In the genomic region with DNA sequence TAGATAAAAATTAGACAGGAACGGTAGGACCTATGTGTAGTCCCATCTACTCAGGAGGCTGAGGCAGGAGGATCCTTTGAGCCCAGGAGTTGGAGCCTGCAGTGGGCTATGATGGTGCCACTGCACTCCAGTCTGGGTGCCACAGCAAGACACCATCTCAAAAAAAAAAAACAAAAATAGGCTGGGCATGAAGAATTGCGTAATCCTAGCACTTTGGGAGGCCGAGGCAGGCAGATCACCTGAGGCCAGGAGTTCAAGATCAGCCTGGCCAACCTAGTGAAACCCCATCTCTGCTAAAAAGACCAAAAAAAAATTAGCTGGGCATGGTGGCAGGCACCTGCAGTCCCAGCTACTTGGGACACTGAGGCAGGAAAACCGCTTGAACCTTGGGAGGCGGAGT, we compare ENCODE assay signal across 7 cellular contexts.
A peak's percentile ranks its signal among the peaks of the same experiment; 100 is the strongest.
DNase-seq lines count a peak whose midpoint lies in the region; ATAC-seq, FAIRE-seq and TF ChIP-seq lines count a peak whose summit lies in the region.
"Not testable (repeated sequence)": the region's sequence is repeated elsewhere in the genome, so short reads cannot be mapped to it uniquely, and the experiment has no call there.

No MANE protein-coding gene starts in this region.

- not testable (repeated sequence) for TF ChIP-seq RAD21 in IMR-90 (IDR thresholded peaks at IDR 0.05; ENCODE audit: low read length); K562 (CRISPR knock-in tag; conservative IDR thresholded peaks at IDR 0.05 in 1 of 2, IDR thresholded peaks at IDR 0.05 in 1 of 2)

- H4K91ac ChIP-seq in IMR-90 (ENCODE audit: insufficient read depth, low read depth, low read length): not testable (repeated sequence)

- H2AK5ac ChIP-seq in IMR-90 (ENCODE audit: low read depth, low read length): not testable (repeated sequence)

- FAIRE-seq in K562 (lab: Jason Lieb, UNC): not testable (repeated sequence)

- 90% methylated on average over 2 of the region's 5 CpGs; no CpG with 5 or more reads in 1 of the 2 experiments for WGBS in IMR-90 (ENCODE audit: extremely low coverage in 2 of 2, insufficient read length in 1 of 2), 2 experiments
- WGBS in K562 (ENCODE audit: insufficient coverage, low coverage, missing lambda C conversion rate): 69% methylated on average over 5 of the region's 5 CpGs
- 83% methylated on average over 5 of the region's 5 CpGs for WGBS in mammary epithelial cell (ENCODE audit: low coverage, missing lambda C conversion rate)

- not testable (repeated sequence) for H3K14ac ChIP-seq in IMR-90 (replicated peaks; ENCODE audit: low read depth, low read length)

- H3K9me3 ChIP-seq in IMR-90 (ENCODE audit: control insufficient read depth, insufficient read depth, low read length); RWPE2 (ENCODE audit: severe bottlenecking); K562 (replicated peaks; ENCODE audit: control insufficient read depth, insufficient read depth, low read depth, low read length); mammary epithelial cell (replicated peaks; ENCODE audit: insufficient read depth, low read length); right atrium auricular region; gastrocnemius medialis: not testable (repeated sequence)

- H2AFZ ChIP-seq in IMR-90 (replicated peaks; ENCODE audit: low read length, poor library complexity); K562 (ENCODE audit: low read depth, low read length); mammary epithelial cell (ENCODE audit: low read depth, low read length): not testable (repeated sequence)

- not testable (repeated sequence) for H3K9me1 ChIP-seq in IMR-90 (ENCODE audit: insufficient read depth, low read length); K562 (ENCODE audit: control insufficient read depth, insufficient read depth, low read length)

- H2BK20ac ChIP-seq in IMR-90 (ENCODE audit: low read depth, low read length): not testable (repeated sequence)

- not testable (repeated sequence) for H2BK120ac ChIP-seq in IMR-90 (ENCODE audit: low read depth, low read length)

- H4K20me1 ChIP-seq in IMR-90 (ENCODE audit: insufficient read depth, low read length); K562 (replicated peaks; ENCODE audit: control insufficient read depth, insufficient read depth, low read length); mammary epithelial cell (ENCODE audit: insufficient read depth, low read length): not testable (repeated sequence)

- not testable (repeated sequence) for H2AK9ac ChIP-seq in IMR-90 (replicated peaks; ENCODE audit: low read depth, low read length, poor library complexity)

- POLR2A ChIA-PET in IMR-90 (lab: Charles Lee; ENCODE audit: unreplicated experiment); K562 (lab: Yijun Ruan, JAX): not testable (repeated sequence)

- not testable (repeated sequence) for H2BK5ac ChIP-seq in IMR-90 (ENCODE audit: low read depth, low read length, poor library complexity, severe bottlenecking)

- DNase-seq in IMR-90; RWPE2 (ENCODE audit: low spot score); K562 (ENCODE audit: extremely low read depth in 1 of 4, low spot score in 3 of 4); mammary epithelial cell; epithelial cell of prostate (ENCODE audit: low read depth, low spot score); right atrium auricular region (ENCODE audit: low spot score); gastrocnemius medialis: not testable (repeated sequence)

- not testable (repeated sequence) for TF ChIP-seq EP300 in K562 (IDR thresholded peaks at IDR 0.05; ENCODE audit: low read length)

- not testable (repeated sequence) for H3K27me3 ChIP-seq in IMR-90 (ENCODE audit: control insufficient read depth, insufficient read depth, low read length); RWPE2 (ENCODE audit: insufficient read depth, poor library complexity, severe bottlenecking); K562 (ENCODE audit: control insufficient read depth in 2 of 2, insufficient read depth in 2 of 2, low read length in 2 of 2); mammary epithelial cell (ENCODE audit: insufficient read depth, low read length); right atrium auricular region; gastrocnemius medialis

- H3K23ac ChIP-seq in IMR-90 (ENCODE audit: low read depth, low read length): not testable (repeated sequence)

- H3K4ac ChIP-seq in IMR-90 (ENCODE audit: low read depth, low read length): not testable (repeated sequence)

- not testable (repeated sequence) for H4K5ac ChIP-seq in IMR-90 (ENCODE audit: low read depth, low read length)

- not testable (repeated sequence) for H2BK15ac ChIP-seq in IMR-90 (ENCODE audit: low read depth, low read length)

- not testable (repeated sequence) for ATAC-seq in IMR-90 (ENCODE audit: low read depth); RWPE2 (ENCODE audit: low read depth); K562; gastrocnemius medialis

- H3K36me3 ChIP-seq in IMR-90 (ENCODE audit: control insufficient read depth, insufficient read depth, low read length) (peaks cover 50% of the 10 kb centered on the region), RWPE2 (ENCODE audit: low read depth) (peaks cover 44% of the 10 kb centered on the region), K562 (ENCODE audit: control insufficient read depth, insufficient read depth, low read length) (peaks cover 32% of the 10 kb centered on the region; the same call in 2 of the 3 replicates), right atrium auricular region (peaks cover 45% of the 10 kb centered on the region), gastrocnemius medialis (peaks cover 0 to 63% of the 10 kb centered on the region in 2 donors)
- H3K36me3 ChIP-seq in mammary epithelial cell (ENCODE audit: insufficient read depth, low read length): not testable (repeated sequence)

- not testable (repeated sequence) for H3K18ac ChIP-seq in IMR-90 (ENCODE audit: low read depth, low read length)

- H3K4me3 ChIP-seq in IMR-90 (ENCODE audit: insufficient read depth, low read depth, low read length); RWPE2 (ENCODE audit: severe bottlenecking); K562; mammary epithelial cell (replicated peaks in 1 of 3; ENCODE audit: insufficient read depth in 1 of 3, low read depth in 2 of 3, low read length in 3 of 3); right atrium auricular region; gastrocnemius medialis: not testable (repeated sequence)

- not testable (repeated sequence) for H3K56ac ChIP-seq in IMR-90 (ENCODE audit: extremely low read depth, insufficient read depth, low read length)

- CTCF ChIA-PET in IMR-90 (lab: Yijun Ruan, JAX); K562 (lab: Yijun Ruan, JAX; ENCODE audit: low intra/inter-chr PET ratio): not testable (repeated sequence)
- CTCF ChIA-PET in mammary epithelial cell (lab: Charles Lee; ENCODE audit: low non-redundant PET): interaction anchor here (0.6 kb wide), 1 partner anchor 474 kb away, joined by 7 read pairs; no protein-coding TSS in a partner anchor

- not testable (repeated sequence) for H3K79me2 ChIP-seq in K562 (ENCODE audit: control insufficient read depth, insufficient read depth, low read length); mammary epithelial cell (ENCODE audit: insufficient read depth, low read length)

- not testable (repeated sequence) for H3K27ac ChIP-seq in IMR-90 (ENCODE audit: insufficient read depth, low read length); K562 (ENCODE audit: extremely low read depth, low read depth, low read length); mammary epithelial cell (ENCODE audit: insufficient read depth, low read depth, low read length)
- peak overlapping the region; percentile 14 for H3K27ac ChIP-seq in RWPE2 (ENCODE audit: poor library complexity, severe bottlenecking)
- peak overlapping the region; percentile 46 for H3K27ac ChIP-seq in epithelial cell of prostate
- H3K27ac ChIP-seq in right atrium auricular region: peak overlapping the region; percentile 53 to 55
- peak overlapping the region; percentile 26 to 70 (median 53) for H3K27ac ChIP-seq in gastrocnemius medialis

- TF ChIP-seq CTCF in IMR-90 (conservative IDR thresholded peaks at IDR 0.05; ENCODE audit: low read depth, low read length); RWPE2 (IDR thresholded peaks at IDR 0.05; ENCODE audit: poor library complexity, severe bottlenecking); K562 (IDR thresholded peaks at IDR 0.05 in 2 of 3, conservative IDR thresholded peaks at IDR 0.05 in 1 of 3; ENCODE audit: insufficient read depth in 2 of 3, low read depth in 1 of 3, low read length in 3 of 3); mammary epithelial cell (conservative IDR thresholded peaks at IDR 0.05 in 1 of 2, IDR thresholded peaks at IDR 0.05 in 1 of 2; ENCODE audit: extremely low read depth in 1 of 2, insufficient read depth in 1 of 2, low read depth in 1 of 2, low read length in 2 of 2); right atrium auricular region (IDR thresholded peaks at IDR 0.05); gastrocnemius medialis (IDR thresholded peaks at IDR 0.05 in 4 of 5, conservative IDR thresholded peaks at IDR 0.05 in 1 of 5): not testable (repeated sequence)

- not testable (repeated sequence) for H4K8ac ChIP-seq in IMR-90 (ENCODE audit: low read depth in 2 of 2, low read length in 2 of 2)

- TF ChIP-seq POLR2A in IMR-90 (IDR thresholded peaks at IDR 0.05; ENCODE audit: low read depth, low read length); K562 (conservative IDR thresholded peaks at IDR 0.05); gastrocnemius medialis (IDR thresholded peaks at IDR 0.05): not testable (repeated sequence)

- H3K4me1 ChIP-seq in IMR-90 (ENCODE audit: control insufficient read depth, insufficient read depth, low read length); RWPE2 (ENCODE audit: insufficient read depth, poor library complexity, severe bottlenecking); K562 (replicated peaks in 1 of 2; ENCODE audit: control insufficient read depth in 2 of 2, insufficient read depth in 2 of 2, low read length in 2 of 2); mammary epithelial cell (ENCODE audit: insufficient read depth, low read length); right atrium auricular region; gastrocnemius medialis: not testable (repeated sequence)

- intact Hi-C loops in IMR-90 (cut with micrococcal nuclease); K562 (cut with micrococcal nuclease); gastrocnemius medialis (cut with DNase I; ENCODE audit: low total_unique reads): not testable (repeated sequence)
- intact Hi-C loops in mammary epithelial cell (cut with micrococcal nuclease): loop anchor here (1.0 to 2.0 kb wide), 2 partner anchors 15 to 90 kb away; no protein-coding TSS in a partner anchor

- not testable (repeated sequence) for BruUV-seq in IMR-90 (replicated peaks; lab: Mats Ljungman, UMichigan); K562 (replicated peaks; lab: Mats Ljungman, UMichigan); mammary epithelial cell (replicated peaks; lab: Mats Ljungman, UMichigan)

- not testable (repeated sequence) for H3K79me1 ChIP-seq in IMR-90 (ENCODE audit: low read depth in 1 of 2, low read length in 2 of 2)

- H3K9ac ChIP-seq in IMR-90 (ENCODE audit: low read depth, low read length); K562 (ENCODE audit: insufficient read depth in 1 of 2, low read depth in 2 of 2, low read length in 2 of 2); mammary epithelial cell (ENCODE audit: insufficient read depth, low read length): not testable (repeated sequence)

- H3K4me2 ChIP-seq in IMR-90 (ENCODE audit: low read depth, low read length); K562 (ENCODE audit: insufficient read depth, low read length): not testable (repeated sequence)
- H3K4me2 ChIP-seq in mammary epithelial cell (ENCODE audit: insufficient read depth, low read depth, low read length): peak overlapping the region; percentile 62

- dilution Hi-C loops in IMR-90 (cut with HindIII; ENCODE audit: low sequenced_read_pairs, unreplicated experiment); mammary epithelial cell (cut with HindIII; ENCODE audit: low sequenced_read_pairs): not testable (repeated sequence)

- in situ Hi-C loops in IMR-90 (cut with MboI; ENCODE audit: low sequenced_read_pairs); K562 (cut with MboI); mammary epithelial cell (cut with MboI; ENCODE audit: low sequenced_read_pairs in 2 of 2): not testable (repeated sequence)
- in situ Hi-C loops in gastrocnemius medialis (cut with MboI; ENCODE audit: low sequenced_read_pairs in 4 of 4): loop anchor here in 1 of 4 donors (25.0 kb wide), 1 partner anchor 105 kb away; no protein-coding TSS in a partner anchor
